Comparison of ENCODE assay signal across 24 cellular contexts in the genomic region with DNA sequence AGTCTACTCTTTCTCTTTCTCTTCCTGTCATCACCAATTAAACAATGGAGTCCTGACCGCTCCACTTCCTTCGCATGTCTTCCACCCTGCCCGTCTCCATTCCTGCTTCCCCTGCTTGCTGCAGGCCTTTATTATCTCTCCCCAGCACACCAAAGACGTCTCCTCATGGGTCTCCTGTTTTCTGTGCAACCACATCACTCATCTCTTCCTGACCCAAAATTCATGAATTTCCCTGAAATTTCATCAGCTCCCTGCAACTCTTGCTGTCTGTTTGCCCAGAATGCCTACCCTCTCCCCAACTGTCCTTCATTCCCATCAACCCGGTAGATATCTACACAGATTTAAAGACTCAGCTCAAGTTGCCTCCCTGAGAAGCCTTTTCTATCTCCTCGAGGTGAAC.
"Had no signal": no experiment of that assay in that cellular context is flagged by ENCODE, and none has a peak within 500 bp of the region (broad histone marks: within the 10 kb centered on the region; RNA-seq: fewer than 3 reads in every experiment).

No MANE protein-coding gene starts in this region.

- H3K27me3 ChIP-seq: dorsolateral prefrontal cortex, gastrocnemius medialis had no signal

- H3K36me3 ChIP-seq: gastrocnemius medialis, heart right ventricle, left lung, lower lobe of right lung had no signal

- H3K9me3 Mint-ChIP-seq: immature natural killer cell had no signal

- H3K4me1 Mint-ChIP-seq: mesothelial cell of epicardium had no signal

- H3K27ac Mint-ChIP-seq: immature natural killer cell, mesothelial cell of epicardium, naive B cell had no signal

- H3K27ac ChIP-seq: coronary artery, dorsolateral prefrontal cortex, epithelial cell of prostate, gastrocnemius medialis, heart right ventricle, left lung, lower lobe of right lung had no signal

- ATAC-seq: esophagus mucosa, gastrocnemius medialis, heart right ventricle, left cardiac atrium, left lung, left ventricle myocardium superior, lower lobe of right lung, mucosa of descending colon had no signal

- H3K9me3 ChIP-seq: gastrocnemius medialis, heart right ventricle, left lung, lower lobe of right lung, mucosa of descending colon had no signal

- H3K36me3 Mint-ChIP-seq: mesothelial cell of epicardium had no signal

- H3K4me3 ChIP-seq: coronary artery, dorsolateral prefrontal cortex, gastrocnemius medialis, heart right ventricle, left lung, lower lobe of right lung, mucosa of descending colon had no signal

- DNase-seq: dermis blood vessel endothelial cell; dorsolateral prefrontal cortex; effector CD4-positive, alpha-beta T cell; effector memory CD4-positive, alpha-beta T cell; erythroblast; foreskin fibroblast; foreskin melanocyte; gastrocnemius medialis; glutamatergic neuron; head of caudate nucleus; heart right ventricle; hypothalamus; immature natural killer cell; left cardiac atrium; left lung; left ventricle myocardium superior; lower lobe of right lung; mesenchymal stem cell; mucosa of descending colon; naive B cell had no signal

- H3K4me3 Mint-ChIP-seq: immature natural killer cell, mesothelial cell of epicardium, naive B cell had no signal
